ENCODE assay signal across 9 cellular contexts in genomic region chr1:201540846-201541735, GRCh38. TPM values are rescaled to one million over a fixed set of nuclear protein-coding genes. Genes with fewer than 3 reads are reported as not detected.
DNase-seq lines count a peak whose midpoint lies in the region; ATAC-seq and TF ChIP-seq lines count a peak whose summit lies in the region.
"Had no signal": no experiment of that assay in that cellular context is flagged by ENCODE, and none has a peak within 500 bp of the region (broad histone marks: within the 10 kb centered on the region; RNA-seq: fewer than 3 reads in every experiment).

No MANE protein-coding gene starts in this region.

- H3K27me3 ChIP-seq in SJCRH30 (no peaks in the 10 kb centered on the region), gastroesophageal sphincter (peaks cover 3% of the 10 kb centered on the region), skeletal muscle tissue (ENCODE audit: control insufficient read depth in 3 of 3, insufficient read depth in 3 of 3, low read length in 3 of 3) (peaks cover 22 to 42% (median 38%) of the 10 kb centered on the region in 3 donors), ovary (no peaks in the 10 kb centered on the region)

- no peak for TF ChIP-seq CTCF in GM10266 (IDR thresholded peaks at IDR 0.05; ENCODE audit: control insufficient read depth, insufficient read depth, low read depth, missing control alignments)
- TF ChIP-seq CTCF in gastroesophageal sphincter (IDR thresholded peaks at IDR 0.05), result no peak
- TF ChIP-seq CTCF in ovary (IDR thresholded peaks at IDR 0.05), result no peak

- no peaks in the 10 kb centered on the region for H3K9me3 ChIP-seq in SJCRH30 (replicated peaks)
- H3K9me3 ChIP-seq in gastroesophageal sphincter, result no peaks in the 10 kb centered on the region
- H3K9me3 ChIP-seq in skeletal muscle tissue (ENCODE audit: control insufficient read depth in 3 of 3, low read length in 3 of 3), result no peaks in the 10 kb centered on the region
- H3K9me3 ChIP-seq in ovary, result no peaks in the 10 kb centered on the region

- DNase-seq in GM10266 (ENCODE audit: extremely low spot score) (peak; percentile 18), SJCRH30 (peak in 1 of 2 experiments; percentile 33), ovary (no peak), cerebellar nuclear complex (lab: John Stamatoyannopoulos, UW) (no peak), NCI-H1092 (lab: John Stamatoyannopoulos, UW) (no peak)
- DNase-seq: activated naive CD4-positive, alpha-beta T cell treated with anti-CD3 and anti-CD28 coated beads, Interleukin-2, amount 50 U/mL, for 16 hours had no signal

- 77 to 93% methylated on average over 6 to 7 of the region's 12 CpGs for WGBS in gastroesophageal sphincter (ENCODE audit: low coverage in 1 of 2), 2 donors
- 90 to 95% (median 91%) methylated on average over 12 of the region's 12 CpGs for WGBS in ovary, 3 donors

- intact Hi-C loops in ovary (cut with DNase I), result loop anchor here in 1 of 4 donors (10.0 kb wide), 1 partner anchor 934 kb away; no protein-coding TSS in a partner anchor

- TF ChIP-seq POLR2A in gastroesophageal sphincter (IDR thresholded peaks at IDR 0.05) (no peak), ovary (IDR thresholded peaks at IDR 0.05) (no peak)

- TF ChIP-seq EP300 in gastroesophageal sphincter (IDR thresholded peaks at IDR 0.05) (no peak), ovary (IDR thresholded peaks at IDR 0.05) (no peak)

- H3K27ac ChIP-seq in SJCRH30 (peak overlapping the region; percentile 94), gastroesophageal sphincter (peak overlapping the region in 3 of 4 donors; percentile 83 to 89 (median 87)), skeletal muscle tissue (ENCODE audit: low read depth, low read length) (peak overlapping the region; percentile 75), ovary (no peak overlapping the region)

- H3K4me3 ChIP-seq in SJCRH30 (peak overlapping the region; percentile 75), gastroesophageal sphincter (peak overlapping the region in 1 of 2 donors; percentile 74), skeletal muscle tissue (ENCODE audit: low read length in 3 of 3) (no peak overlapping the region), ovary (no peak overlapping the region)

- no peak overlapping the region for H3K9ac ChIP-seq in skeletal muscle tissue (ENCODE audit: low read depth in 1 of 3, low read length in 3 of 3)

- ATAC-seq in gastroesophageal sphincter (no peak), HG02623 (IDR thresholded peaks at IDR 0.05; ENCODE audit: unreplicated experiment) (no peak)

- H3K36me3 ChIP-seq in SJCRH30 (0 out of 2 replicates have a peak, but pooled peaks cover 4% of the 10 kb centered on the region), gastroesophageal sphincter (no peaks in the 10 kb centered on the region), skeletal muscle tissue (ENCODE audit: control insufficient read depth in 3 of 3, insufficient read depth in 3 of 3, low read length in 3 of 3) (no peaks in the 10 kb centered on the region), ovary (no peaks in the 10 kb centered on the region)

- peaks cover 59% of the 10 kb centered on the region for H3K4me1 ChIP-seq in SJCRH30
- peaks cover 0 to 67% (median 23%) of the 10 kb centered on the region in 3 donors for H3K4me1 ChIP-seq in gastroesophageal sphincter
- peaks cover 29 to 39% (median 34%) of the 10 kb centered on the region in 3 donors for H3K4me1 ChIP-seq in skeletal muscle tissue (ENCODE audit: control insufficient read depth in 3 of 3, insufficient read depth in 3 of 3, low read length in 3 of 3)
- peaks cover 5% of the 10 kb centered on the region for H3K4me1 ChIP-seq in ovary (ENCODE audit: insufficient read depth)

RNA-seq across cellular contexts. Expression of gene NAV1, which starts 2.2 kb away (rescaled TPM):
- total RNA-seq in SJCRH30 (2014; rRNA removed; shearing (Covaris generic)), result 63.8 and 68.2 TPM in 2 replicates
- 10 to 100 TPM; 11.4 to 35.8 (median 18.0) TPM for total RNA-seq in gastroesophageal sphincter
- total RNA-seq in skeletal muscle tissue, result 11.0 TPM
- 10 to 100 TPM in 4 of 7 donors, 1 to 10 TPM in 3; 6.2 to 19.6 (median 11.3) TPM for total RNA-seq in ovary
- 10 to 100 TPM in 1 of 2 donors, 1 to 10 TPM in 1; 3.4 to 17.3 TPM for polyA plus RNA-seq in ovary

RNA-seq across cellular contexts. Expression of gene CSRP1, which starts 34.2 kb away (rescaled TPM):
- total RNA-seq in SJCRH30 (2014; rRNA removed; shearing (Covaris generic)), result 80.6 and 84.6 TPM in 2 replicates
- total RNA-seq in gastroesophageal sphincter, result 1,000 to 10,000 TPM; 4,484 to 9,179 (median 5,319) TPM
- 42.8 TPM for total RNA-seq in skeletal muscle tissue
- total RNA-seq in ovary, result 100 to 1,000 TPM; 205 to 767 (median 274) TPM
- 100 to 1,000 TPM; 270 to 783 TPM for polyA plus RNA-seq in ovary

Comparison
In these comparisons a context has a peak if more than half of its experiments do, and no peak if none do; other contexts are left out.
1. H3K27ac ChIP-seq: peak in SJCRH30 (single experiment), gastroesophageal sphincter (3 of 4) and skeletal muscle tissue (single experiment); none in ovary (0 of 2).
2. RNA of gene CSRP1, which starts 34.2 kb away (total RNA-seq): 4,484 to 9,179 TPM in gastroesophageal sphincter; 205 to 767 TPM in ovary, 80.6 to 84.6 TPM in SJCRH30 and 42.8 TPM in skeletal muscle tissue (single experiment); every median in the first group is over 4 times any median in the second.